Comparison of ENCODE assay signal across 1 cellular context in genomic region chr11:124748481-124749338, GRCh38.
A peak's percentile ranks its signal among the peaks of the same experiment; 100 is the strongest.
TF ChIP-seq lines count a peak whose summit lies in the region.

No MANE protein-coding gene starts in this region.

TF ChIP-seq in H1, 55 proteins besides CTCF, POLR2A, EP300 and RAD21:
- TF ChIP-seq ZNF274 (IDR thresholded peaks at IDR 0.05; ENCODE audit: borderline replicate concordance, extremely low read depth, low read length), result no peak
- TF ChIP-seq TAF1 (IDR thresholded peaks at IDR 0.05; ENCODE audit: low read depth, low read length), result no peak
- peak; percentile 84 for TF ChIP-seq RNF2 (IDR thresholded peaks at IDR 0.05; ENCODE audit: borderline replicate concordance, low read depth, low read length, missing control alignments, poor library complexity, severe bottlenecking)
- TF ChIP-seq, protein P1, sequence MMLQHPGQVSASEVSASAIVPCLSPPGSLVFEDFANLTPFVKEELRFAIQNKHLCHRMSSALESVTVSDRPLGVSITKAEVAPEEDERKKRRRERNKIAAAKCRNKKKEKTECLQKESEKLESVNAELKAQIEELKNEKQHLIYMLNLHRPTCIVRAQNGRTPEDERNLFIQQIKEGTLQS (IDR thresholded peaks at IDR 0.05; ENCODE audit: insufficient read depth, low read depth, low read length), result no peak
- no peak for TF ChIP-seq CHD1 (IDR thresholded peaks at IDR 0.05; ENCODE audit: low read depth, low read length)
- peak; percentile 36; the same call in 1 of the 2 replicates for TF ChIP-seq CBX8 (IDR thresholded peaks at IDR 0.05; ENCODE audit: borderline replicate concordance, low read depth, low read length)
- TF ChIP-seq MAFK (IDR thresholded peaks at IDR 0.05; ENCODE audit: low read depth, low read length), result no peak
- TF ChIP-seq EZH2 (IDR thresholded peaks at IDR 0.05; ENCODE audit: low read depth, low read length, severe bottlenecking), result peak; percentile 59
- no peak for TF ChIP-seq KDM4A (IDR thresholded peaks at IDR 0.05; ENCODE audit: low read depth, low read length, severe bottlenecking)
- TF ChIP-seq BCL11A (IDR thresholded peaks at IDR 0.05; ENCODE audit: low read depth in 2 of 2, low read length in 2 of 2), result no peak
- TF ChIP-seq TAF7 (optimal IDR thresholded peaks at IDR 0.05; ENCODE audit: borderline replicate concordance, low read depth, low read length), result no peak
- no peak for TF ChIP-seq SP1 (IDR thresholded peaks at IDR 0.05; ENCODE audit: low read depth, low read length)
- no peak for TF ChIP-seq POLR2AphosphoS5 (IDR thresholded peaks at IDR 0.05; ENCODE audit: low read depth, low read length)
- no peak for TF ChIP-seq CTBP2 (IDR thresholded peaks at IDR 0.05; ENCODE audit: borderline replicate concordance, insufficient read depth, insufficient read length, low read length)
- TF ChIP-seq CEBPB (IDR thresholded peaks at IDR 0.05; ENCODE audit: low read depth, low read length), result no peak
- peak; percentile 78 for TF ChIP-seq SUZ12 (IDR thresholded peaks at IDR 0.05; ENCODE audit: low read length)
- TF ChIP-seq HDAC6 (IDR thresholded peaks at IDR 0.05; ENCODE audit: low read depth, low read length), result no peak
- TF ChIP-seq GABPA (IDR thresholded peaks at IDR 0.05; ENCODE audit: borderline replicate concordance, insufficient read depth, low read length), result no peak
- TF ChIP-seq YY1 (IDR thresholded peaks at IDR 0.05; ENCODE audit: low read depth, low read length), result no peak
- no peak for TF ChIP-seq NANOG (IDR thresholded peaks at IDR 0.05; ENCODE audit: insufficient read depth, low read depth, low read length, poor library complexity, severe bottlenecking)
- TF ChIP-seq TBP (IDR thresholded peaks at IDR 0.05; ENCODE audit: low read depth, low read length), result no peak
- no peak for TF ChIP-seq PHF8 (conservative IDR thresholded peaks at IDR 0.05; ENCODE audit: low read depth, low read length)
- no peak for TF ChIP-seq ASH2L (IDR thresholded peaks at IDR 0.05; ENCODE audit: low read length)
- TF ChIP-seq SIX5 (IDR thresholded peaks at IDR 0.05; ENCODE audit: low read depth, low read length), result no peak
- no peak for TF ChIP-seq TEAD4 (IDR thresholded peaks at IDR 0.05; ENCODE audit: low read depth, low read length)
- no peak for TF ChIP-seq TCF12 (IDR thresholded peaks at IDR 0.05; ENCODE audit: low read depth, low read length)
